Comparison of ENCODE assay signal across 9 cellular contexts in the genomic region with DNA sequence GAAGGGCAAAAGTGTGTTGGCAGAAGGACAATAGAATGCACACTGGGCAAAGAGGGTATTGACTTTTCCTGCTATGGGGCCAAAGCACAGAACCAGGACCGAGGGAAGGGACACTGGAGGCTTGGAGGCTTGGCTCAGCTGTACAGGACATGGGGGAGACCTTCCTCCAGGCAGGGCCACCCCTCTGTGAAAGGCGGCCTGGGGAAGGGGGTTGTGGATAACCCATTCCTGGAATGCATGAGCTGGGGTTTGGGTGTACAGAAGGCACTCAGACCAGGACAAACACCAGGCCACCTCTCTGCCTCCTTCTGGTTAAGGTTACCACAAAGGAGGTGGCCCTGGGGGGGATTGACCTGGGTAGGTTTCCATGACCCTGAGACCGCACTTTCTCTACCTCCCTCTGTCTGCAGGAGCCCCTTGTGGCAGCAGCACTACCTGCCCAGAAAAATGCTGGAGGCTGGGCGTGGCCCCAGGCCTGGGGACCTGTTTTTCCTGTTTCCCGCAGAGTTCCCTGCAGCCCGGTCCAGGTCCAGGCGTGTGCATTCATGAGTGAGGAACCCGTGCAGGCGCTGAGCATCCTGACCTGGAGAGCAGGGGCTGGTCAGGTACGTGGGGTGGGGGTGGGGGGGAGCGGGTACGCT. TPM values are rescaled to one million over a fixed set of nuclear protein-coding genes. Genes with fewer than 3 reads are reported as not detected.
DNase-seq lines count a peak whose midpoint lies in the region; ATAC-seq, FAIRE-seq and TF ChIP-seq lines count a peak whose summit lies in the region.
"Had no signal": no experiment of that assay in that cellular context is flagged by ENCODE, and none has a peak within 500 bp of the region (broad histone marks: within the 10 kb centered on the region; RNA-seq: fewer than 3 reads in every experiment).

No MANE protein-coding gene starts in this region.

- no peaks in the 10 kb centered on the region; the same call in 1 of the 2 replicates for H4K20me1 ChIP-seq in PC-9 (ENCODE audit: insufficient read depth)

- TF ChIP-seq EP300 in stomach (IDR thresholded peaks at IDR 0.05), result no peak

- H3K79me2 ChIP-seq in PC-9 (ENCODE audit: low read depth), result peaks cover 22% of the 10 kb centered on the region

- peak overlapping the region in 1 of 8 donors; percentile 1 for H3K27ac Mint-ChIP-seq in CD8-positive, alpha-beta memory T cell

- no peaks in the 10 kb centered on the region for H3K9me3 ChIP-seq in PC-9 (ENCODE audit: insufficient read depth, low read depth)
- H3K9me3 ChIP-seq in kidney (ENCODE audit: control insufficient read depth in 1 of 2, low read length in 2 of 2), result no peaks in the 10 kb centered on the region
- H3K9me3 ChIP-seq in stomach, result no peaks in the 10 kb centered on the region
- H3K9me3 ChIP-seq in CD8-positive, alpha-beta memory T cell (ENCODE audit: low read length), result no peaks in the 10 kb centered on the region

- H3K27ac ChIP-seq in PC-9 (peak overlapping the region; percentile 50), kidney (ENCODE audit: low read depth in 2 of 2, low read length in 2 of 2) (no peak overlapping the region), stomach (peak overlapping the region in 1 of 5 donors; percentile 18)
- H3K27ac ChIP-seq in CD8-positive, alpha-beta memory T cell (ENCODE audit: low read depth, low read length), result no peak overlapping the region

- H2AFZ ChIP-seq in PC-9, result no peak overlapping the region

- H3F3A ChIP-seq in PC-9 (ENCODE audit: insufficient read depth, low read depth), result peaks cover 22% of the 10 kb centered on the region

- H3K4me3 Mint-ChIP-seq in CD8-positive, alpha-beta memory T cell, result no peak overlapping the region

- peak overlapping the region; percentile 64 for H3K4me2 ChIP-seq in PC-9

- no peaks in the 10 kb centered on the region for H3K9me3 Mint-ChIP-seq in CD8-positive, alpha-beta memory T cell

- 21 to 63% (median 28%) methylated on average over 8 to 12 of the region's 12 CpGs for WGBS in stomach, 5 donors

- no peak overlapping the region for H3K9ac ChIP-seq in kidney (ENCODE audit: low read length in 2 of 2)

- intact Hi-C loops in PC-9 (cut with micrococcal nuclease; ENCODE audit: unreplicated experiment), result loop anchor here (1.0 kb wide), 2 partner anchors 33 to 42 kb away; no protein-coding TSS in a partner anchor
- intact Hi-C loops in kidney (cut with DNase I), result no loop called here
- intact Hi-C loops in stomach (cut with DNase I; ENCODE audit: low total_unique reads), result no loop called here

- no peak for ATAC-seq in HG02884 (IDR thresholded peaks at IDR 0.05; ENCODE audit: unreplicated experiment)

- no peaks in the 10 kb centered on the region for H3K36me3 Mint-ChIP-seq in CD8-positive, alpha-beta memory T cell

- peaks cover 6 to 8% of the 10 kb centered on the region in 2 donors for H3K27me3 Mint-ChIP-seq in CD8-positive, alpha-beta memory T cell

- H3K36me3 ChIP-seq in PC-9 (ENCODE audit: low read depth) (peaks cover 6% of the 10 kb centered on the region; the same call in 1 of the 2 replicates), kidney (ENCODE audit: control insufficient read depth in 1 of 2, insufficient read depth in 2 of 2, low read length in 2 of 2) (no peaks in the 10 kb centered on the region), stomach (no peaks in the 10 kb centered on the region)
- H3K36me3 ChIP-seq in CD8-positive, alpha-beta memory T cell (ENCODE audit: insufficient read depth, low read length), result no peaks in the 10 kb centered on the region

- H3K4me3 ChIP-seq in PC-9 (0 out of 2 replicates have a peak overlapping the region, but pooled peaks have one; percentile 2), kidney (ENCODE audit: low read length in 2 of 2) (no peak overlapping the region), stomach (no peak overlapping the region)
- H3K4me3 ChIP-seq in CD8-positive, alpha-beta memory T cell (ENCODE audit: low read length), result no peak overlapping the region

- H3K4me1 ChIP-seq in PC-9 (replicated peaks; ENCODE audit: insufficient read depth) (peaks cover 49% of the 10 kb centered on the region), kidney (ENCODE audit: control insufficient read depth in 1 of 2, insufficient read depth in 1 of 2, low read depth in 1 of 2, low read length in 2 of 2) (no peaks in the 10 kb centered on the region), stomach (peaks cover 0 to 12% (median 8%) of the 10 kb centered on the region in 4 donors)
- H3K4me1 ChIP-seq in CD8-positive, alpha-beta memory T cell (ENCODE audit: insufficient read depth, low read length), result no peaks in the 10 kb centered on the region

- H3K4me1 Mint-ChIP-seq in CD8-positive, alpha-beta memory T cell, result peaks cover 0 to 4% (median 0%) of the 10 kb centered on the region in 3 donors

- H3K9me2 ChIP-seq in PC-9 (ENCODE audit: insufficient read depth), result no peaks in the 10 kb centered on the region

- POLR2A ChIA-PET in PC-9 (lab: Charles Lee; ENCODE audit: unreplicated experiment), result interaction anchor here (0.6 to 1.0 kb wide), 3 partner anchors 42 to 364 kb away, joined by 3 to 4 read pairs (median 3); no protein-coding TSS in a partner anchor
- POLR2A ChIA-PET in CD8-positive, alpha-beta memory T cell (lab: Charles Lee), result no interaction called here

- BruUV-seq in PC-9 (replicated peaks; lab: Mats Ljungman, UMichigan), result no TSS peak

- FAIRE-seq in kidney (lab: Jason Lieb, UNC), result no peak

- no peak for TF ChIP-seq POLR2A in stomach (IDR thresholded peaks at IDR 0.05)

- DNase-seq in HT-29 (ENCODE audit: low spot score) (peak; percentile 95), PC-9 (peak; percentile 90 to 97), kidney (peak; percentile 93), stomach (peak; percentile 87), A172 (ENCODE audit: low spot score) (no peak)
- DNase-seq in CD8-positive, alpha-beta memory T cell, result no peak
- DNase-seq: NCI-H187; stimulated activated naive CD4-positive, alpha-beta T cell treated with Interleukin-2 at 50 U/mL for 16 hours had no signal

- peak; percentile 69 for TF ChIP-seq CTCF in PC-9 (conservative IDR thresholded peaks at IDR 0.05)
- no peak for TF ChIP-seq CTCF in kidney (IDR thresholded peaks at IDR 0.05; ENCODE audit: borderline replicate concordance, extremely low read depth, insufficient read depth)
- TF ChIP-seq CTCF in stomach (IDR thresholded peaks at IDR 0.05), result peak in 3 of 7 experiments; percentile 17 to 28 (median 26)

- CTCF ChIA-PET in PC-9 (lab: Charles Lee), result interaction anchor here (1.4 to 1.6 kb wide), 2 partner anchors 33 to 42 kb away, joined by 3 to 13 read pairs; no protein-coding TSS in a partner anchor
- CTCF ChIA-PET in CD8-positive, alpha-beta memory T cell (lab: Charles Lee), result no interaction called here

- H3K27me3 ChIP-seq in PC-9 (ENCODE audit: insufficient read depth, low read depth) (no peaks in the 10 kb centered on the region), stomach (no peaks in the 10 kb centered on the region)
- H3K27me3 ChIP-seq in CD8-positive, alpha-beta memory T cell (ENCODE audit: insufficient read depth, low read length, poor library complexity, severe bottlenecking), result no peaks in the 10 kb centered on the region

RNA-seq across cellular contexts. Expression of gene P2RY2, which starts 9.6 kb away (rescaled TPM):
- 36.4 and 39.5 TPM in 2 replicates for total RNA-seq in HT-29 (2014; rRNA removed; shearing (Covaris generic))
- 19.8 and 22.5 TPM in 2 replicates for total RNA-seq in PC-9 (2021)
- total RNA-seq in kidney, result 9.7 TPM
- 1.3 TPM for polyA plus RNA-seq in kidney (ENCODE audit: insufficient read depth, low read depth, low replicate concordance)
- 10 to 100 TPM in 1 of 5 donors, 1 to 10 TPM in 2, not detected in 2; 1.0 to 13.3 (median 1.3) TPM for total RNA-seq in stomach
- polyA plus RNA-seq in stomach, result 1 to 10 TPM in 1 of 3 donors, under 1 TPM in 1, not detected in 1; 0.81 to 4.7 TPM
- not detected for total RNA-seq in CD8-positive, alpha-beta memory T cell
- polyA plus RNA-seq in CD8-positive, alpha-beta memory T cell, result not detected
- not detected in 2 replicates for total RNA-seq in A172 (2014; rRNA removed; shearing (Covaris generic))

RNA-seq across cellular contexts. Expression of gene P2RY6, which starts 44.4 kb away (rescaled TPM):
- total RNA-seq in HT-29 (2014; rRNA removed; shearing (Covaris generic)), result not detected in 2 replicates
- total RNA-seq in PC-9 (2021), result 29.7 and 34.7 TPM in 2 replicates
- 17.9 TPM for total RNA-seq in kidney
- polyA plus RNA-seq in kidney (ENCODE audit: insufficient read depth, low read depth, low replicate concordance), result 6.7 TPM
- 1 to 10 TPM in 1 of 5 donors, under 1 TPM in 1, not detected in 3; 0.29 to 1.3 TPM for total RNA-seq in stomach
- polyA plus RNA-seq in stomach, result 1 to 10 TPM; 1.2 to 2.9 (median 2.1) TPM
- total RNA-seq in CD8-positive, alpha-beta memory T cell, result under 1 TPM; 0.20 to 0.24 TPM
- not detected for polyA plus RNA-seq in CD8-positive, alpha-beta memory T cell
- not detected in 2 replicates for total RNA-seq in A172 (2014; rRNA removed; shearing (Covaris generic))

Comparison
In these comparisons a context has a peak if more than half of its experiments do, and no peak if none do; other contexts are left out.
1. DNase-seq: peak in HT-29 (single experiment), PC-9 (2 of 2), kidney (single experiment) and stomach (single experiment); none in CD8-positive, alpha-beta memory T cell (0 of 5) and A172 (single experiment).